Comparison of ENCODE assay signal across 8 cellular contexts in the genomic region with DNA sequence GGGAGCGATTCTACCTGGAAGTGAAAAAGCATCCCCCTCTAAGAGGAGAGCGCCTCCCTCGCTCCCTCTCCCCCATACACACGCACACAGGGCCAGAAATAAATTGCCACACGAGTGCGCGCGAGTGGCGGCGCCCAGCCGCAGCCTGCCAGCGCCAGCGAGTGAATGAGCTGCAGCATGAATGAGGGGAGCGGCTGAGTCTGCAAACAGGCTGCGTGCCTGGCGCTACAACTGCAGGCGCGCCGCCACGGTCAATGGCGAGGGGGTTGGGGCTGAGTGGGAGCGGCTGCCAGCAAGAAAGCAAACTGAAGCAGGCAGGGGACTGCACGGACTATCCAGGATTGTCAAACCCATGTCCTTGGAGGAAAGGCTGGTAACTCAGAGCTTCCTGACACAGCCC. TPM values are rescaled to one million over a fixed set of nuclear protein-coding genes. Genes with fewer than 3 reads are reported as not detected.
DNase-seq lines count a peak whose midpoint lies in the region; ATAC-seq, FAIRE-seq and TF ChIP-seq lines count a peak whose summit lies in the region.

No MANE protein-coding gene starts in this region.

- 1 to 3% (median 2%) methylated on average over 12 to 23 of the region's 23 CpGs for WGBS in stomach, 5 donors

- H3K27me3 Mint-ChIP-seq in astrocyte (ENCODE audit: low read depth, unreplicated experiment) = peaks cover 10% of the 10 kb centered on the region

- H3K4me2 ChIP-seq in astrocyte (ENCODE audit: low read length) = peak overlapping the region; percentile 80
- H3K4me2 ChIP-seq in OCI-LY7 (ENCODE audit: low read length) = no peak overlapping the region

- H3K36me3 ChIP-seq in MG63 = no peaks in the 10 kb centered on the region
- no peaks in the 10 kb centered on the region for H3K36me3 ChIP-seq in astrocyte (ENCODE audit: insufficient read depth, low read length)
- H3K36me3 ChIP-seq in stomach = no peaks in the 10 kb centered on the region
- no peaks in the 10 kb centered on the region for H3K36me3 ChIP-seq in OCI-LY7 (ENCODE audit: insufficient read depth, low read length)
- H3K36me3 ChIP-seq in tibial artery = no peaks in the 10 kb centered on the region

- peaks cover 4% of the 10 kb centered on the region for H3K36me3 Mint-ChIP-seq in astrocyte (ENCODE audit: low read depth, unreplicated experiment)

- intact Hi-C loops in stomach (cut with DNase I; ENCODE audit: low total_unique reads) (no loop called here), OCI-LY7 (cut with micrococcal nuclease; ENCODE audit: unreplicated experiment) (no loop called here), tibial artery (cut with DNase I; ENCODE audit: low total_unique reads) (no loop called here)

- H3K4me1 ChIP-seq in astrocyte (ENCODE audit: insufficient read depth, low read length) (peaks cover 12% of the 10 kb centered on the region), stomach (peaks cover 5 to 12% (median 12%) of the 10 kb centered on the region in 4 donors), OCI-LY7 (ENCODE audit: insufficient read depth, low read length, poor library complexity, severe bottlenecking) (no peaks in the 10 kb centered on the region), tibial artery (peaks cover 0 to 10% (median 3%) of the 10 kb centered on the region in 4 donors)

- H3K9me3 ChIP-seq in MG63 (no peaks in the 10 kb centered on the region), astrocyte (ENCODE audit: insufficient read depth, low read depth, low read length) (no peaks in the 10 kb centered on the region), iPS-18c (ENCODE audit: control insufficient read depth, insufficient read depth, low read length) (no peaks in the 10 kb centered on the region), stomach (no peaks in the 10 kb centered on the region), OCI-LY7 (ENCODE audit: low read length) (no peaks in the 10 kb centered on the region), tibial artery (no peaks in the 10 kb centered on the region)

- H4K20me1 ChIP-seq in astrocyte (ENCODE audit: insufficient read depth, low read length) (no peaks in the 10 kb centered on the region), OCI-LY7 (ENCODE audit: insufficient read depth, low read length) (no peaks in the 10 kb centered on the region)

- H3K4me1 Mint-ChIP-seq in astrocyte (ENCODE audit: low read depth, unreplicated experiment) = peaks cover 12% of the 10 kb centered on the region

- H3K27ac ChIP-seq in astrocyte (ENCODE audit: low read depth, low read length) (no peak overlapping the region), stomach (no peak overlapping the region), OCI-LY7 (ENCODE audit: low read depth, low read length, poor library complexity, severe bottlenecking) (no peak overlapping the region), tibial artery (no peak overlapping the region)

- peak overlapping the region; percentile 32 for H2AFZ ChIP-seq in astrocyte (ENCODE audit: low read depth, low read length)
- H2AFZ ChIP-seq in OCI-LY7 (ENCODE audit: low read length) = no peak overlapping the region

- ATAC-seq in GM18498 (IDR thresholded peaks at IDR 0.05; ENCODE audit: unreplicated experiment) = no peak

- H3K27ac Mint-ChIP-seq in astrocyte (ENCODE audit: unreplicated experiment) = no peak overlapping the region

- BruUV-seq in OCI-LY7 (replicated peaks; lab: Mats Ljungman, UMichigan) = no TSS peak

- FAIRE-seq in astrocyte (lab: Jason Lieb, UNC) = no peak

- POLR2A ChIA-PET in AG04449 (lab: Yijun Ruan, JAX) = no interaction called here
- POLR2A ChIA-PET in OCI-LY7 (lab: Charles Lee) = no interaction called here

- H3K4me3 ChIP-seq in AG04449 (ENCODE audit: low read depth, low read length) (peak overlapping the region; percentile 33), MG63 (no peak overlapping the region), astrocyte (ENCODE audit: insufficient read depth, low read depth, low read length) (peak overlapping the region; percentile 22), iPS-18c (ENCODE audit: insufficient read depth, low read depth, low read length) (peak overlapping the region; percentile 10; the same call in 1 of the 2 replicates), stomach (no peak overlapping the region), OCI-LY7 (ENCODE audit: low read depth, low read length, poor library complexity, severe bottlenecking) (no peak overlapping the region), tibial artery (no peak overlapping the region)

- TF ChIP-seq CTCF in AG04449 (IDR thresholded peaks at IDR 0.05; ENCODE audit: insufficient read depth, low read length, missing control alignments) = no peak
- no peak for TF ChIP-seq CTCF in astrocyte (IDR thresholded peaks at IDR 0.05; ENCODE audit: insufficient read depth, low read depth, low read length)
- TF ChIP-seq CTCF in stomach (IDR thresholded peaks at IDR 0.05) = no peak
- no peak for TF ChIP-seq CTCF in OCI-LY7 (conservative IDR thresholded peaks at IDR 0.05; ENCODE audit: low read length)
- no peak for TF ChIP-seq CTCF in tibial artery (IDR thresholded peaks at IDR 0.05)

- CTCF ChIA-PET in AG04449 (lab: Yijun Ruan, JAX) = interaction anchor here (0.6 to 18.3 kb wide), 14 partner anchors 10 to 404 kb away, joined by 3 to 318 read pairs (median 6); no protein-coding TSS in a partner anchor
- CTCF ChIA-PET in OCI-LY7 (lab: Charles Lee; ENCODE audit: unreplicated experiment) = no interaction called here

- TF ChIP-seq POLR2A in stomach (IDR thresholded peaks at IDR 0.05) = no peak

- H3K79me2 ChIP-seq in astrocyte (ENCODE audit: insufficient read depth, low read length) (no peaks in the 10 kb centered on the region), OCI-LY7 (ENCODE audit: insufficient read depth, low read depth, low read length) (no peaks in the 10 kb centered on the region)

- H3K9me3 Mint-ChIP-seq in astrocyte (ENCODE audit: unreplicated experiment) = peaks cover 5% of the 10 kb centered on the region

- H3K27me3 ChIP-seq in MG63 = peaks cover 16% of the 10 kb centered on the region
- peaks cover 6% of the 10 kb centered on the region for H3K27me3 ChIP-seq in astrocyte (ENCODE audit: insufficient read depth, low read length)
- peaks cover 3 to 68% (median 33%) of the 10 kb centered on the region in 3 donors for H3K27me3 ChIP-seq in stomach
- H3K27me3 ChIP-seq in tibial artery = peaks cover 0 to 49% of the 10 kb centered on the region in 2 donors

- no peak overlapping the region for H3K9ac ChIP-seq in astrocyte (ENCODE audit: low read length)

- H3K9me2 ChIP-seq in OCI-LY7 (ENCODE audit: insufficient read depth, low read length) = no peaks in the 10 kb centered on the region

- DNase-seq in AG04449 (ENCODE audit: low read depth, low spot score) (no peak), MG63 (peak; percentile 65), astrocyte (ENCODE audit: low read depth) (no peak), stomach (peak; percentile 65), OCI-LY7 (ENCODE audit: low spot score) (no peak), tibial artery (no peak)

- peak overlapping the region; percentile 24 for H3K4me3 Mint-ChIP-seq in astrocyte (ENCODE audit: unreplicated experiment)

- no peak for TF ChIP-seq EP300 in stomach (IDR thresholded peaks at IDR 0.05)

RNA-seq across cellular contexts. Expression of gene CAMK1G, which starts 2.2 kb away (rescaled TPM):
- not detected in 2 replicates for total RNA-seq in MG63 (2014; rRNA removed; shearing (Covaris generic); ENCODE audit: low replicate concordance)
- total RNA-seq in astrocyte = 0.41 and 0.45 TPM in 2 replicates
- 1 to 10 TPM in 1 of 5 donors, not detected in 4; 1.5 TPM for total RNA-seq in stomach
- under 1 TPM in 1 of 3 donors, not detected in 2; 0.03 TPM for polyA plus RNA-seq in stomach
- total RNA-seq in OCI-LY7 (2014; rRNA removed; shearing (Covaris generic)) = not detected in 2 replicates
- total RNA-seq in OCI-LY7 (2022) = not detected in 2 replicates

Comparison
In these comparisons a context has a peak if more than half of its experiments do, and no peak if none do; other contexts are left out.
1. DNase-seq: peak in MG63 (single experiment) and stomach (single experiment); none in AG04449 (single experiment), astrocyte (single experiment), OCI-LY7 (single experiment) and tibial artery (0 of 2).
2. H3K4me3 ChIP-seq: peak in AG04449 (single experiment), astrocyte (single experiment) and iPS-18c (single experiment); none in MG63 (single experiment), stomach (0 of 4), OCI-LY7 (single experiment) and tibial artery (0 of 2).